ENCODE assay signal across 10 cellular contexts in the genomic region with DNA sequence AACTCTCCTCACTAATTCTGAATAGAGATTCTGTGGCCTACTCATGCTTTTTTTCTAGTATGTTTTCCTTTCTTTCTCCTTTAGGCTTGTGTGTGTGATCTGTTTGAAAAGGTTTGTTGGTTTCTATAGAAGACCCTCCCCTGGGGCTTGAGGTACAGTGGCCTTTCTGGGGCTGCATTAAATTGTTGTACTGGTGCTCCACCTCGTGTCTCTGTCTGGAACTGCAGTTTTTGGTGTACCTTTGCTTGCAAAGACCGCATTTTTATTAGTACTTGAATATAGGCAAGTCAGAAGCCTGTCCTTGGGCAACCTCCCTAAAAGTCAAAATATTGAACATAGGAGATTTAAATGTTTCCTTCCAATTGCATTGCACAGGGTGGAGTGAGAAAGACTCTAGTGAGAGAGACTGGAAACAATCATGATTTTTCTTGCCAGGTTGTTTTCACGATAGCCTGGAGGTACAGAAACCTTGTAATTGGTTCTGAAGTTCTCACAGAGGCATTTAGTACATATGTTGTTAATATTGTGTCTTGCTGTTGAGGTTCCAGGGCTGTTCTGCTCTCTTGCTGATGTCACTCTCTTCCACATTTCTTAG. TPM values are rescaled to one million over a fixed set of nuclear protein-coding genes. Genes with fewer than 3 reads are reported as not detected.
A peak's percentile ranks its signal among the peaks of the same experiment; 100 is the strongest.
DNase-seq lines count a peak whose midpoint lies in the region; ATAC-seq, FAIRE-seq and TF ChIP-seq lines count a peak whose summit lies in the region.
"Had no signal": no experiment of that assay in that cellular context is flagged by ENCODE, and none has a peak within 500 bp of the region (broad histone marks: within the 10 kb centered on the region; RNA-seq: fewer than 3 reads in every experiment).

No MANE protein-coding gene starts in this region.

- H3K27ac ChIP-seq in adrenal gland = no peak overlapping the region
- no peak overlapping the region for H3K27ac ChIP-seq in kidney (ENCODE audit: low read depth in 2 of 2, low read length in 2 of 2)
- H3K27ac ChIP-seq in tibial nerve = no peak overlapping the region
- H3K27ac ChIP-seq: parathyroid adenoma had no signal

- TF ChIP-seq EP300 in tibial nerve (IDR thresholded peaks at IDR 0.05) = no peak

- no peak for FAIRE-seq in kidney (lab: Jason Lieb, UNC)

- no peaks in the 10 kb centered on the region for H3K27me3 ChIP-seq in adrenal gland
- H3K27me3 ChIP-seq in tibial nerve = no peaks in the 10 kb centered on the region

- intact Hi-C loops in adrenal gland (cut with DNase I) (no loop called here), kidney (cut with DNase I) (no loop called here), lower leg skin (cut with DNase I; ENCODE audit: low total_unique reads) (no loop called here)

- no peak overlapping the region for H3K4me3 ChIP-seq in adrenal gland
- no peak overlapping the region for H3K4me3 ChIP-seq in kidney (ENCODE audit: low read length in 2 of 2)
- H3K4me3 ChIP-seq in tibial nerve = no peak overlapping the region
- H3K4me3 ChIP-seq in lower leg skin (ENCODE audit: low read depth, poor library complexity, severe bottlenecking) = no peak overlapping the region

- peak; percentile 2 for DNase-seq in CMK (ENCODE audit: low read depth)
- peak; percentile 4 for DNase-seq in NCI-H524 treated with DMSO at 0.1 percent for 48 hours (lab: John Stamatoyannopoulos, UW)
- DNase-seq in adrenal gland = peak in 4 of 7 donors; percentile 15 to 55 (median 39)
- no peak for DNase-seq in kidney
- DNase-seq in tibial nerve (ENCODE audit: low spot score in 2 of 2) = peak in 1 of 2 donors; percentile 21
- no peak for DNase-seq in lower leg skin (ENCODE audit: low spot score in 2 of 2)

- 33 to 39% (median 36%) methylated on average over 3 of the region's 3 CpGs for WGBS in adrenal gland, 4 donors
- 31 to 32% methylated on average over 3 of the region's 3 CpGs for WGBS in tibial nerve, 2 donors
- 30 to 33% methylated on average over 3 of the region's 3 CpGs for WGBS in lower leg skin, 2 donors

- H3K4me1 ChIP-seq in adrenal gland (replicated peaks in 1 of 2) (no peaks in the 10 kb centered on the region), kidney (ENCODE audit: control insufficient read depth in 1 of 2, insufficient read depth in 1 of 2, low read depth in 1 of 2, low read length in 2 of 2) (no peaks in the 10 kb centered on the region), tibial nerve (no peaks in the 10 kb centered on the region)
- H3K4me1 ChIP-seq: parathyroid adenoma had no signal

- H3K36me3 ChIP-seq in adrenal gland (replicated peaks in 1 of 2) (no peaks in the 10 kb centered on the region), kidney (ENCODE audit: control insufficient read depth in 1 of 2, insufficient read depth in 2 of 2, low read length in 2 of 2) (no peaks in the 10 kb centered on the region), tibial nerve (no peaks in the 10 kb centered on the region)

- H3K9me3 ChIP-seq in adrenal gland (replicated peaks in 1 of 3) = no peaks in the 10 kb centered on the region
- H3K9me3 ChIP-seq in kidney (ENCODE audit: control insufficient read depth in 1 of 2, low read length in 2 of 2) = no peaks in the 10 kb centered on the region
- peaks cover 0 to 4% (median 0%) of the 10 kb centered on the region in 4 donors for H3K9me3 ChIP-seq in tibial nerve

- no peak for TF ChIP-seq POLR2A in adrenal gland (IDR thresholded peaks at IDR 0.05)
- TF ChIP-seq POLR2A in tibial nerve (IDR thresholded peaks at IDR 0.05) = no peak
- TF ChIP-seq POLR2A in lower leg skin (IDR thresholded peaks at IDR 0.05) = no peak

- ATAC-seq in GM18858 (IDR thresholded peaks at IDR 0.05; ENCODE audit: unreplicated experiment) (peak; percentile 71), HG03139 (IDR thresholded peaks at IDR 0.05; ENCODE audit: unreplicated experiment) (peak; percentile 84)
- ATAC-seq: T-helper 17 cell had no signal

- peak; percentile 18 to 55 (median 40) for TF ChIP-seq CTCF in adrenal gland (IDR thresholded peaks at IDR 0.05)
- peak; percentile 30 for TF ChIP-seq CTCF in kidney (IDR thresholded peaks at IDR 0.05; ENCODE audit: borderline replicate concordance, extremely low read depth, insufficient read depth)
- TF ChIP-seq CTCF in tibial nerve (IDR thresholded peaks at IDR 0.05) = peak; percentile 23 to 51 (median 27)
- TF ChIP-seq CTCF in lower leg skin (IDR thresholded peaks at IDR 0.05) = no peak

- H3K9ac ChIP-seq in kidney (ENCODE audit: low read length in 2 of 2) = no peak overlapping the region
- H3K9ac ChIP-seq: parathyroid adenoma had no signal

RNA-seq across cellular contexts. Expression of gene SLCO1B1, which starts 39.0 kb away (rescaled TPM):
- total RNA-seq in adrenal gland = not detected
- not detected for polyA plus RNA-seq in adrenal gland
- total RNA-seq in kidney = not detected
- polyA plus RNA-seq in kidney (ENCODE audit: insufficient read depth, low read depth, low replicate concordance) = not detected
- under 1 TPM in 1 of 4 donors, not detected in 3; 0.78 TPM for total RNA-seq in tibial nerve
- total RNA-seq in lower leg skin = not detected
- total RNA-seq: T-helper 17 cell had no signal

Comparison
In these comparisons a context has a peak if more than half of its experiments do, and no peak if none do; other contexts are left out.
1. DNase-seq: peak in CMK (single experiment), NCI-H524 treated with DMSO at 0.1 percent for 48 hours (single experiment) and adrenal gland (4 of 7); none in kidney (single experiment) and lower leg skin (0 of 2).
2. CTCF ChIP-seq: peak in adrenal gland (6 of 6), kidney (single experiment) and tibial nerve (5 of 5); none in lower leg skin (0 of 3).